ENCODE assay signal across 9 cellular contexts in genomic region chr17:80720624-80721577, GRCh38.
DNase-seq lines count a peak whose midpoint lies in the region; ATAC-seq, FAIRE-seq and TF ChIP-seq lines count a peak whose summit lies in the region.
"Had no signal": no experiment of that assay in that cellular context is flagged by ENCODE, and none has a peak within 500 bp of the region (broad histone marks: within the 10 kb centered on the region; RNA-seq: fewer than 3 reads in every experiment).

No MANE protein-coding gene starts in this region.

- no peak overlapping the region for H2AFZ ChIP-seq in PC-3 (ENCODE audit: low read length)

- CTCF ChIA-PET in PC-3 (lab: Charles Lee), result no interaction called here

- H3K79me2 ChIP-seq in PC-3 (ENCODE audit: low read length), result peaks cover 85% of the 10 kb centered on the region

- H3K9ac ChIP-seq in PC-3 (ENCODE audit: low read length), result peak overlapping the region; percentile 83
- H3K9ac ChIP-seq in kidney (ENCODE audit: low read length in 2 of 2), result no peak overlapping the region

- H3K9me3 Mint-ChIP-seq in activated T-cell treated with anti-CD3 and anti-CD28 coated beads, Interleukin-2, amount 50 U/mL, for 4 hours, result no peaks in the 10 kb centered on the region

- H4K20me1 ChIP-seq in PC-3 (ENCODE audit: low read length), result no peaks in the 10 kb centered on the region

- POLR2A ChIA-PET in PC-3 (lab: Charles Lee; ENCODE audit: unreplicated experiment), result interaction anchor here (0.6 kb wide), 1 partner anchor 877 kb away, joined by 4 read pairs; no protein-coding TSS in a partner anchor

- H3K27me3 Mint-ChIP-seq in activated T-cell treated with anti-CD3 and anti-CD28 coated beads, Interleukin-2, amount 50 U/mL, for 4 hours (ENCODE audit: low read depth), result no peaks in the 10 kb centered on the region

- H3F3A ChIP-seq in PC-3 (ENCODE audit: low read length, unreplicated experiment), result no peaks in the 10 kb centered on the region

- intact Hi-C loops in PC-3 (cut with micrococcal nuclease) (loop anchor here (2.0 kb wide), 1 partner anchor 40 kb away; no protein-coding TSS in a partner anchor), kidney (cut with DNase I) (no loop called here)

- TF ChIP-seq CTCF in PC-3 (conservative IDR thresholded peaks at IDR 0.05; ENCODE audit: low read depth, low read length) (no peak), kidney (IDR thresholded peaks at IDR 0.05; ENCODE audit: borderline replicate concordance, extremely low read depth, insufficient read depth) (no peak)

- DNase-seq in PC-3, result peak; percentile 97
- peak; percentile 60 for DNase-seq in activated T-cell treated with anti-CD3 and anti-CD28 coated beads, Interleukin-2, amount 50 U/mL, for 4 hours
- DNase-seq in kidney, result peak; percentile 73
- peak; percentile 39 to 60 for DNase-seq in stimulated activated CD8-positive, alpha-beta memory T cell treated with anti-CD3 and anti-CD28 coated beads, Interleukin-7, amount 100 ng/mL, for 48 hours (ENCODE audit: extremely low read depth in 1 of 2, low read depth in 1 of 2)
- DNase-seq in frontal cortex (ENCODE audit: low spot score in 2 of 2), result no peak
- no peak for DNase-seq in EL
- DNase-seq in NCI-H2029 (lab: John Stamatoyannopoulos, UW), result no peak

- H3K36me3 ChIP-seq in PC-3 (ENCODE audit: low read depth, low read length) (no peaks in the 10 kb centered on the region), kidney (ENCODE audit: control insufficient read depth in 1 of 2, insufficient read depth in 2 of 2, low read length in 2 of 2) (no peaks in the 10 kb centered on the region)

- H3K4me1 ChIP-seq in PC-3 (ENCODE audit: insufficient read depth, low read length), result peaks cover 51% of the 10 kb centered on the region
- peaks cover 0 to 17% of the 10 kb centered on the region in 2 donors for H3K4me1 ChIP-seq in kidney (ENCODE audit: control insufficient read depth in 1 of 2, insufficient read depth in 1 of 2, low read depth in 1 of 2, low read length in 2 of 2)

- peak overlapping the region; percentile 23 for H3K4me3 Mint-ChIP-seq in activated T-cell treated with anti-CD3 and anti-CD28 coated beads, Interleukin-2, amount 50 U/mL, for 4 hours

- H3K9me2 ChIP-seq in PC-3 (replicated peaks; ENCODE audit: low read length), result no peaks in the 10 kb centered on the region

- H3K4me2 ChIP-seq in PC-3 (ENCODE audit: low read length), result peak overlapping the region; percentile 53

- FAIRE-seq in kidney (lab: Jason Lieb, UNC) (no peak), frontal cortex (lab: Jason Lieb, UNC) (no peak)
- FAIRE-seq: islet of Langerhans had no signal

- H3K36me3 Mint-ChIP-seq in activated T-cell treated with anti-CD3 and anti-CD28 coated beads, Interleukin-2, amount 50 U/mL, for 4 hours (ENCODE audit: insufficient read depth), result peaks cover 15% of the 10 kb centered on the region

- peak; percentile 91 for ATAC-seq in PC-3
- ATAC-seq in activated T-cell treated with anti-CD3 and anti-CD28 coated beads, Interleukin-2, amount 50 U/mL, for 4 hours, result peak; percentile 82 to 93
- ATAC-seq in GM21737 (IDR thresholded peaks at IDR 0.05; ENCODE audit: unreplicated experiment), result no peak

- BruUV-seq in PC-3 (replicated peaks; lab: Mats Ljungman, UMichigan), result no TSS peak

- H3K27ac ChIP-seq in PC-3 (ENCODE audit: low read length) (peak overlapping the region; percentile 95), kidney (ENCODE audit: low read depth in 2 of 2, low read length in 2 of 2) (no peak overlapping the region)

- H3K27me3 ChIP-seq in PC-3 (ENCODE audit: low read length), result no peaks in the 10 kb centered on the region

- H3K9me3 ChIP-seq in PC-3 (ENCODE audit: low read length) (no peaks in the 10 kb centered on the region), kidney (ENCODE audit: control insufficient read depth in 1 of 2, low read length in 2 of 2) (no peaks in the 10 kb centered on the region)

- H3K4me3 ChIP-seq in PC-3 (ENCODE audit: low read length) (no peak overlapping the region), kidney (ENCODE audit: low read length in 2 of 2) (no peak overlapping the region)

- H3K4me1 Mint-ChIP-seq in activated T-cell treated with anti-CD3 and anti-CD28 coated beads, Interleukin-2, amount 50 U/mL, for 4 hours (ENCODE audit: low read depth), result peaks cover 50% of the 10 kb centered on the region

Comparison
In these comparisons a context has a peak if more than half of its experiments do, and no peak if none do; other contexts are left out.
1. DNase-seq: peak in PC-3 (single experiment), activated T-cell treated with anti-CD3 and anti-CD28 coated beads, Interleukin-2, amount 50 U/mL, for 4 hours (single experiment), kidney (single experiment) and stimulated activated CD8-positive, alpha-beta memory T cell treated with anti-CD3 and anti-CD28 coated beads, Interleukin-7, amount 100 ng/mL, for 48 hours (2 of 2); none in frontal cortex (0 of 2), EL (single experiment) and NCI-H2029 (single experiment).